Comparison of ENCODE assay signal across 10 cellular contexts in genomic region chr1:77220687-77221463, GRCh38. TPM values are rescaled to one million over a fixed set of nuclear protein-coding genes. Genes with fewer than 3 reads are reported as not detected.
DNase-seq lines count a peak whose midpoint lies in the region; TF ChIP-seq lines count a peak whose summit lies in the region.
"Had no signal": no experiment of that assay in that cellular context is flagged by ENCODE, and none has a peak within 500 bp of the region (broad histone marks: within the 10 kb centered on the region; RNA-seq: fewer than 3 reads in every experiment).

No MANE protein-coding gene starts in this region.

- no peak overlapping the region for H2AK5ac ChIP-seq in neuronal stem cell (ENCODE audit: low read depth, low read length)

- H4K8ac ChIP-seq in neuronal stem cell (ENCODE audit: low read depth, low read length), result no peak overlapping the region

- H4K20me1 ChIP-seq in MM.1S (ENCODE audit: insufficient read depth, low read length), result no peaks in the 10 kb centered on the region

- no peak overlapping the region for H2BK12ac ChIP-seq in neuronal stem cell (ENCODE audit: low read length)

- peak overlapping the region; percentile 93 for H3K4me3 Mint-ChIP-seq in endodermal cell

- no peak overlapping the region for H2BK5ac ChIP-seq in neuronal stem cell (ENCODE audit: low read length)

- H3K9me3 ChIP-seq in endodermal cell (ENCODE audit: control insufficient read depth, low read length) (no peaks in the 10 kb centered on the region), MM.1S (replicated peaks; ENCODE audit: insufficient read depth, low read length) (no peaks in the 10 kb centered on the region), neuronal stem cell (replicated peaks in 1 of 2; ENCODE audit: control insufficient read depth in 2 of 2, insufficient read depth in 1 of 2, low read depth in 1 of 2, low read length in 2 of 2) (peaks cover 0 to 6% of the 10 kb centered on the region in 2 donors)
- H3K9me3 ChIP-seq: lower lobe of right lung, thoracic aorta had no signal

- no peaks in the 10 kb centered on the region for H3K79me1 ChIP-seq in neuronal stem cell (ENCODE audit: low read depth, low read length)

- no peak overlapping the region for H4K91ac ChIP-seq in neuronal stem cell (ENCODE audit: low read depth, low read length, poor library complexity)

- no peak overlapping the region for H2BK120ac ChIP-seq in neuronal stem cell (ENCODE audit: low read depth, low read length)

- H3K36me3 Mint-ChIP-seq in endodermal cell (ENCODE audit: low read depth), result peaks cover 28% of the 10 kb centered on the region

- H3K36me3 ChIP-seq in endodermal cell (ENCODE audit: control insufficient read depth, insufficient read depth, low read length) (no peaks in the 10 kb centered on the region), MM.1S (replicated peaks; ENCODE audit: insufficient read depth, low read length) (no peaks in the 10 kb centered on the region), neuronal stem cell (replicated peaks in 1 of 2; ENCODE audit: control insufficient read depth in 2 of 2, insufficient read depth in 2 of 2, low read length in 2 of 2) (peaks cover 0 to 26% of the 10 kb centered on the region in 2 donors)
- H3K36me3 ChIP-seq: lower lobe of right lung, thoracic aorta had no signal

- H3K14ac ChIP-seq in neuronal stem cell (ENCODE audit: low read length), result no peak overlapping the region

- DNase-seq in ELR (ENCODE audit: low read depth) (peak; percentile 65), NCI-H226 (peak; percentile 87), endodermal cell (no peak), non-pigmented ciliary epithelial cell (ENCODE audit: low read depth) (peak; percentile 19), MM.1S (no peak), neuronal stem cell (ENCODE audit: low spot score) (no peak), NK-92 (lab: John Stamatoyannopoulos, UW; ENCODE audit: unreplicated experiment) (no peak)
- DNase-seq: lower lobe of right lung, NCI-H1694 had no signal

- H3K27me3 ChIP-seq in endodermal cell (ENCODE audit: control insufficient read depth, insufficient read depth, low read length, poor library complexity, severe bottlenecking), result no peaks in the 10 kb centered on the region
- H3K27me3 ChIP-seq in MM.1S (replicated peaks; ENCODE audit: insufficient read depth, low read length), result no peaks in the 10 kb centered on the region
- no peaks in the 10 kb centered on the region for H3K27me3 ChIP-seq in neuronal stem cell (ENCODE audit: control insufficient read depth in 3 of 3, insufficient read depth in 3 of 3, low read depth in 1 of 3, low read length in 3 of 3)

- H2AFZ ChIP-seq in MM.1S (ENCODE audit: low read length), result no peak overlapping the region
- H2AFZ ChIP-seq in neuronal stem cell (ENCODE audit: low read length), result no peak overlapping the region

- no peak overlapping the region for H3K4ac ChIP-seq in neuronal stem cell (ENCODE audit: low read length)

- peaks cover 4% of the 10 kb centered on the region for H3K9me3 Mint-ChIP-seq in endodermal cell

- H3K79me2 ChIP-seq in MM.1S (ENCODE audit: low read length), result 0 out of 2 replicates have a peak, but pooled peaks cover 4% of the 10 kb centered on the region

- H3K4me3 ChIP-seq in endodermal cell (ENCODE audit: low read length) (no peak overlapping the region), MM.1S (ENCODE audit: low read length) (no peak overlapping the region), neuronal stem cell (ENCODE audit: low read length in 2 of 2) (no peak overlapping the region)

- H3K4me1 ChIP-seq in endodermal cell (ENCODE audit: control insufficient read depth, insufficient read depth, low read length), result no peaks in the 10 kb centered on the region
- peaks cover 8% of the 10 kb centered on the region; the same call in 1 of the 2 replicates for H3K4me1 ChIP-seq in MM.1S (ENCODE audit: low read length)
- peaks cover 0 to 2% of the 10 kb centered on the region in 2 donors for H3K4me1 ChIP-seq in neuronal stem cell (ENCODE audit: control insufficient read depth in 2 of 2, insufficient read depth in 1 of 2, low read depth in 1 of 2, low read length in 2 of 2)

- H3K23ac ChIP-seq in neuronal stem cell (ENCODE audit: low read depth, low read length, poor library complexity), result no peak overlapping the region

- 96% methylated on average over 1 of the region's 3 CpGs; no CpG with 5 or more reads in 1 of the 2 experiments for WGBS in endodermal cell (ENCODE audit: insufficient coverage in 1 of 2, insufficient read length in 1 of 2), 2 experiments
- WGBS in neuronal stem cell (ENCODE audit: extremely low coverage in 2 of 2, insufficient read length in 2 of 2, insufficient replicate concordance in 1 of 2), 2 donors, result no CpG with 5 or more reads among the region's 3 CpGs

- no peak overlapping the region for H3K9ac ChIP-seq in endodermal cell (ENCODE audit: extremely low read depth, low read length, poor library complexity, severe bottlenecking)
- H3K9ac ChIP-seq in MM.1S (ENCODE audit: low read length), result no peak overlapping the region
- no peak overlapping the region for H3K9ac ChIP-seq in neuronal stem cell (ENCODE audit: low read depth, low read length, poor library complexity)

- no peak overlapping the region for H3K27ac Mint-ChIP-seq in endodermal cell

- peaks cover 9% of the 10 kb centered on the region for H3K4me1 Mint-ChIP-seq in endodermal cell

- H2BK15ac ChIP-seq in neuronal stem cell (ENCODE audit: low read length), result no peak overlapping the region

- no peak for TF ChIP-seq CTCF in endodermal cell (conservative IDR thresholded peaks at IDR 0.05)
- TF ChIP-seq CTCF in MM.1S (IDR thresholded peaks at IDR 0.05; ENCODE audit: low read length), result no peak

- no peaks in the 10 kb centered on the region for H3F3A ChIP-seq in MM.1S (ENCODE audit: insufficient read depth, low read length)

- H3K27ac ChIP-seq in endodermal cell (ENCODE audit: low read depth, low read length) (no peak overlapping the region), MM.1S (ENCODE audit: low read length) (no peak overlapping the region), neuronal stem cell (replicated peaks; ENCODE audit: low read length) (no peak overlapping the region)
- H3K27ac ChIP-seq: lower lobe of right lung, thoracic aorta had no signal

- no peaks in the 10 kb centered on the region for H3K9me2 ChIP-seq in MM.1S (replicated peaks; ENCODE audit: insufficient read depth, low read length)

- H3K4me2 ChIP-seq in MM.1S (ENCODE audit: low read depth, low read length) (no peak overlapping the region), neuronal stem cell (ENCODE audit: insufficient read depth, low read length, poor library complexity, severe bottlenecking) (no peak overlapping the region)

- no peaks in the 10 kb centered on the region for H3K27me3 Mint-ChIP-seq in endodermal cell (ENCODE audit: insufficient read depth)

- H3K18ac ChIP-seq in neuronal stem cell (ENCODE audit: low read length), result no peak overlapping the region

RNA-seq across cellular contexts. Expression of gene PIGK, which starts 1.6 kb away (rescaled TPM):
- 10 to 100 TPM; 19.9 to 26.7 TPM for total RNA-seq in endodermal cell
- 26.4 TPM for polyA plus RNA-seq in endodermal cell (2013, experiment 1 of 2)
- 24.2 TPM for polyA plus RNA-seq in endodermal cell (2013, experiment 2 of 2)
- polyA plus RNA-seq in neuronal stem cell (2013, experiment 1 of 2), result 16.1 TPM
- polyA plus RNA-seq in neuronal stem cell (2013, experiment 2 of 2), result 15.1 TPM

Comparison
In these comparisons a context has a peak if more than half of its experiments do, and no peak if none do; other contexts are left out.
1. DNase-seq: peak in ELR (single experiment), NCI-H226 (single experiment) and non-pigmented ciliary epithelial cell (single experiment); none in endodermal cell (single experiment), MM.1S (single experiment), neuronal stem cell (single experiment) and NK-92 (single experiment).